Comparison of ENCODE assay signal across 16 cellular contexts in the genomic region with DNA sequence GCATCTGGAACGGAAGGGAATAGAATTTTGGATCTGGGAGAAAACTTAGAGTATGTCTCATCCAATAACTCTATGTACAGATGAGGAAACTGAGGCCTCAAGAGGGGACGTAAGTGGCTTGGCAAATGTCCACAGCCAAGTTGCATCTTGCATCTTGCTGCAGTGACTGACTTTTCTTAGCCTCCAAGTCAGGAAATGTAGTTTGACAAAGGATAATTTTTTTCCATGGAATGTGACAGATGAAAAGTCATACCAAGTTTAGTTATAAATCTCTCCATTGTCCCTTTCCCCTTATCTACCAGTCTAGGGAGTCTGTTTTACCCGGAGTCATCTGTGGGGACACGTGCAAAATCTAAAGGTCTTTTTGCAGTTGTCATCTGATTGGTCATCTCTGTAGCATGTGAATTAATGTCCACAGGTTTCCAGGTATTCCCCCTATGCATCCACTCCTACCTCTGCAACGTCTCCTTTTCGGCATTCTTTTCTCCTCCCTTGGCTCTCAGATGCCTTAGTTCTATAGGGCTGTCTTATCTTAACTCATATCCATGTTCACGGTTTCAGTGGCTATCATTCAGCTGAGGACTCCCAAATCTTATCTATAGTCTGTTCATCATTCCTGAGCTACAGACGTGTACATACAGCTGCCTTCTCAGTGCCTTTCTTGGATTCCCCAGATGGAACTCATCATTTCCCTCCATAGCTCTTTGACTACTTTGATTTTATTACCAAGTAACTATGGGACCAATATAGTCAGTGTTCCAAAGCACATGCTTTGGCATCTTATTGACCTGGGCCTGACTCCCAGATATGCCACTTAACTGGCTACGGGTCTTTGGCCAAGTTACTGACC.
DNase-seq lines count a peak whose midpoint lies in the region; ATAC-seq and TF ChIP-seq lines count a peak whose summit lies in the region.
"Had no signal": no experiment of that assay in that cellular context is flagged by ENCODE, and none has a peak within 500 bp of the region (broad histone marks: within the 10 kb centered on the region; RNA-seq: fewer than 3 reads in every experiment).

No MANE protein-coding gene starts in this region.

- peak overlapping the region; percentile 32 for H3K27ac ChIP-seq in fibroblast of lung (ENCODE audit: insufficient read depth, low read length)
- no peak overlapping the region for H3K27ac ChIP-seq in neural progenitor cell
- peak overlapping the region in 2 of 4 donors; percentile 38 to 62 for H3K27ac ChIP-seq in esophagus squamous epithelium
- H3K27ac ChIP-seq: psoas muscle had no signal

- H3K4me1 Mint-ChIP-seq in neural progenitor cell (peaks cover 6% of the 10 kb centered on the region), T-helper 17 cell (no peaks in the 10 kb centered on the region)
- H3K4me1 Mint-ChIP-seq: B cell had no signal

- H3K27me3 Mint-ChIP-seq in neural progenitor cell (ENCODE audit: insufficient read depth, low read depth) (peaks cover 2% of the 10 kb centered on the region), T-helper 17 cell (peaks cover 44% of the 10 kb centered on the region)

- peak overlapping the region; percentile 52 for H3K4me3 Mint-ChIP-seq in neural progenitor cell
- no peak overlapping the region for H3K4me3 Mint-ChIP-seq in T-helper 17 cell
- H3K4me3 Mint-ChIP-seq: activated CD4-positive, alpha-beta memory T cell treated with anti-CD3 and anti-CD28 coated beads for 36 hours; B cell; naive thymus-derived CD8-positive, alpha-beta T cell had no signal

- 64 to 76% methylated on average over 8 to 9 of the region's 9 CpGs for WGBS in esophagus squamous epithelium, 2 donors

- H3K27ac Mint-ChIP-seq in neural progenitor cell (no peak overlapping the region), T-helper 17 cell (no peak overlapping the region)
- H3K27ac Mint-ChIP-seq: activated CD4-positive, alpha-beta memory T cell treated with anti-CD3 and anti-CD28 coated beads for 36 hours; B cell; naive thymus-derived CD8-positive, alpha-beta T cell had no signal

- no peaks in the 10 kb centered on the region for H3F3A ChIP-seq in neural progenitor cell (ENCODE audit: low read depth)

- H3K36me3 ChIP-seq in BJ (ENCODE audit: control insufficient read depth, insufficient read depth, low read length): no peaks in the 10 kb centered on the region
- H3K36me3 ChIP-seq in fibroblast of lung (ENCODE audit: control insufficient read depth, insufficient read depth, low read length): no peaks in the 10 kb centered on the region
- H3K36me3 ChIP-seq in neural progenitor cell: no peaks in the 10 kb centered on the region
- no peaks in the 10 kb centered on the region for H3K36me3 ChIP-seq in esophagus squamous epithelium

- DNase-seq in BJ (ENCODE audit: low read depth) (peak; percentile 72), RPMI7951 (ENCODE audit: low read depth) (peak; percentile 83), fibroblast of lung (ENCODE audit: low read depth in 2 of 2) (peak; percentile 64 to 80), neural progenitor cell (ENCODE audit: low spot score) (no peak), T-helper 17 cell (no peak), NCI-H146 (lab: John Stamatoyannopoulos, UW) (no peak), esophagus squamous epithelium (lab: John Stamatoyannopoulos, UW) (no peak)
- DNase-seq: activated CD4-positive, alpha-beta memory T cell treated with anti-CD3 and anti-CD28 coated beads for 36 hours; activated T-cell treated with anti-CD3 and anti-CD28 coated beads, Interleukin-2, amount 50 U/mL, for 48 hours; DND-41; naive thymus-derived CD8-positive, alpha-beta T cell; NCI-H1930; NCI-H526 had no signal

- no peak for TF ChIP-seq POLR2A in esophagus squamous epithelium (IDR thresholded peaks at IDR 0.05)

- H3K9me3 Mint-ChIP-seq in neural progenitor cell: no peaks in the 10 kb centered on the region
- H3K9me3 Mint-ChIP-seq: activated CD4-positive, alpha-beta memory T cell treated with anti-CD3 and anti-CD28 coated beads for 36 hours; naive thymus-derived CD8-positive, alpha-beta T cell had no signal

- H3K4me1 ChIP-seq in fibroblast of lung (ENCODE audit: control insufficient read depth, extremely low read depth, insufficient read depth, low read length) (peaks cover 4% of the 10 kb centered on the region), neural progenitor cell (peaks cover 10% of the 10 kb centered on the region), esophagus squamous epithelium (peaks cover 0 to 28% (median 7%) of the 10 kb centered on the region in 3 donors)
- H3K4me1 ChIP-seq: psoas muscle had no signal

- H2AFZ ChIP-seq in fibroblast of lung (ENCODE audit: low read length): no peak overlapping the region
- H2AFZ ChIP-seq in neural progenitor cell (replicated peaks): no peak overlapping the region

- POLR2A ChIA-PET in BJ (lab: Charles Lee): interaction anchor here (0.6 to 2.2 kb wide), 6 partner anchors 39 to 1169 kb away, joined by 3 to 12 read pairs (median 6); partner anchors contain the start of gene TIMP3

- H3K27me3 ChIP-seq in BJ (ENCODE audit: control insufficient read depth, insufficient read depth, low read length) (no peaks in the 10 kb centered on the region), fibroblast of lung (ENCODE audit: control insufficient read depth, insufficient read depth, low read length) (no peaks in the 10 kb centered on the region), neural progenitor cell (no peaks in the 10 kb centered on the region), esophagus squamous epithelium (peaks cover 0 to 4% (median 0%) of the 10 kb centered on the region in 4 donors)

- H3K4me3 ChIP-seq in BJ (ENCODE audit: low read depth, low read length): no peak overlapping the region
- H3K4me3 ChIP-seq in fibroblast of lung (replicated peaks in 1 of 4; ENCODE audit: control extremely low read depth in 1 of 4, insufficient read depth in 1 of 4, low read depth in 3 of 4, low read length in 4 of 4): no peak overlapping the region
- H3K4me3 ChIP-seq in neural progenitor cell: no peak overlapping the region
- no peak overlapping the region for H3K4me3 ChIP-seq in esophagus squamous epithelium
- H3K4me3 ChIP-seq: psoas muscle had no signal

- no peaks in the 10 kb centered on the region for H3K36me3 Mint-ChIP-seq in neural progenitor cell
- H3K36me3 Mint-ChIP-seq in T-helper 17 cell (ENCODE audit: low read depth): no peaks in the 10 kb centered on the region
- H3K36me3 Mint-ChIP-seq: activated CD4-positive, alpha-beta memory T cell treated with anti-CD3 and anti-CD28 coated beads for 36 hours; naive thymus-derived CD8-positive, alpha-beta T cell had no signal

- H3K9ac ChIP-seq in fibroblast of lung (ENCODE audit: insufficient read depth, low read length): no peak overlapping the region
- H3K9ac ChIP-seq in neural progenitor cell: no peak overlapping the region

- intact Hi-C loops in esophagus squamous epithelium (cut with DNase I): loop anchor here (5.0 kb wide), 1 partner anchor 135 kb away; no protein-coding TSS in a partner anchor

- ATAC-seq in T-helper 17 cell (no peak), HG03135 (IDR thresholded peaks at IDR 0.05; ENCODE audit: unreplicated experiment) (no peak)
- ATAC-seq: naive thymus-derived CD8-positive, alpha-beta T cell had no signal

- CTCF ChIA-PET in BJ (lab: Yijun Ruan, JAX): interaction anchor here (1.0 to 8.0 kb wide), 8 partner anchors 14 to 324 kb away, joined by 3 to 224 read pairs (median 4); partner anchors contain the start of gene TIMP3

- H3K79me2 ChIP-seq in fibroblast of lung (ENCODE audit: control insufficient read depth, insufficient read depth, low read length) (no peaks in the 10 kb centered on the region), neural progenitor cell (ENCODE audit: low read depth) (no peaks in the 10 kb centered on the region)

- H4K20me1 ChIP-seq in fibroblast of lung (ENCODE audit: control insufficient read depth, extremely low read depth, insufficient read depth, low read length) (no peaks in the 10 kb centered on the region), neural progenitor cell (ENCODE audit: low read depth) (no peaks in the 10 kb centered on the region)

- H3K4me2 ChIP-seq in fibroblast of lung (ENCODE audit: extremely low read depth, insufficient read depth, low read length) (peak overlapping the region; percentile 66), neural progenitor cell (no peak overlapping the region)

- TF ChIP-seq CTCF in BJ (IDR thresholded peaks at IDR 0.05; ENCODE audit: insufficient read depth, low read depth, low read length) (no peak), fibroblast of lung (conservative IDR thresholded peaks at IDR 0.05 in 1 of 2, IDR thresholded peaks at IDR 0.05 in 1 of 2; ENCODE audit: low read depth in 1 of 2, low read length in 2 of 2) (no peak), neural progenitor cell (IDR thresholded peaks at IDR 0.05) (no peak), esophagus squamous epithelium (IDR thresholded peaks at IDR 0.05) (no peak)

- H3K9me3 ChIP-seq in fibroblast of lung (ENCODE audit: control insufficient read depth, insufficient read depth, low read depth, low read length) (no peaks in the 10 kb centered on the region), neural progenitor cell (ENCODE audit: low read depth) (no peaks in the 10 kb centered on the region), T-helper 17 cell (ENCODE audit: control insufficient read depth, low read length, poor library complexity, severe bottlenecking) (no peaks in the 10 kb centered on the region), esophagus squamous epithelium (no peaks in the 10 kb centered on the region)
- H3K9me3 ChIP-seq: psoas muscle had no signal

Comparison
In these comparisons a context has a peak if more than half of its experiments do, and no peak if none do; other contexts are left out.
1. DNase-seq: peak in BJ (single experiment), RPMI7951 (single experiment) and fibroblast of lung (2 of 2); none in neural progenitor cell (single experiment), T-helper 17 cell (0 of 3), NCI-H146 (single experiment) and esophagus squamous epithelium (single experiment).